Comparison of ENCODE assay signal across 8 cellular contexts in genomic region chr22:37199839-37200161, GRCh38. TPM values are rescaled to one million over a fixed set of nuclear protein-coding genes. Genes with fewer than 3 reads are reported as not detected.
DNase-seq lines count a peak whose midpoint lies in the region; ATAC-seq and TF ChIP-seq lines count a peak whose summit lies in the region.

No MANE protein-coding gene starts in this region.

- peak overlapping the region; percentile 52 for H3K9ac ChIP-seq in SU-DHL-6 (ENCODE audit: low read length)

- no peaks in the 10 kb centered on the region for H3K79me2 ChIP-seq in SU-DHL-6 (ENCODE audit: insufficient read depth, low read length)

- no peaks in the 10 kb centered on the region for H3K27me3 Mint-ChIP-seq in glutamatergic neuron (ENCODE audit: unreplicated experiment)

- H3K36me3 ChIP-seq in SU-DHL-6 (ENCODE audit: low read length) (no peaks in the 10 kb centered on the region), suprapubic skin (no peaks in the 10 kb centered on the region)

- H3K27ac ChIP-seq in SU-DHL-6 (ENCODE audit: low read depth, low read length) (no peak overlapping the region), suprapubic skin (no peak overlapping the region)

- TF ChIP-seq CTCF in SU-DHL-6 (IDR thresholded peaks at IDR 0.05; ENCODE audit: insufficient read depth, low read length, poor library complexity, severe bottlenecking) (no peak), glutamatergic neuron (IDR thresholded peaks at IDR 0.05; ENCODE audit: partially characterized antibody, unreplicated experiment) (peak; percentile 4), suprapubic skin (IDR thresholded peaks at IDR 0.05) (no peak)

- TF ChIP-seq POLR2A in suprapubic skin (IDR thresholded peaks at IDR 0.05) = no peak

- no peak for DNase-seq in activated CD4-positive, CD25-positive, alpha-beta regulatory T cell (lab: John Stamatoyannopoulos, UW)
- DNase-seq in glutamatergic neuron = no peak
- DNase-seq in suprapubic skin (ENCODE audit: low spot score in 2 of 2) = peak in 1 of 2 donors; percentile 64
- no peak for DNase-seq in NCI-H2029 treated with DMSO at 0.1 percent for 48 hours (lab: John Stamatoyannopoulos, UW)
- DNase-seq in pons (ENCODE audit: low spot score) = no peak

- H3K9me3 ChIP-seq in SU-DHL-6 (ENCODE audit: insufficient read depth, low read length) (no peaks in the 10 kb centered on the region), suprapubic skin (no peaks in the 10 kb centered on the region)

- H3K27ac Mint-ChIP-seq in glutamatergic neuron (ENCODE audit: unreplicated experiment) = no peak overlapping the region

- H3K4me2 ChIP-seq in SU-DHL-6 (ENCODE audit: low read depth, low read length, poor library complexity, severe bottlenecking) = peak overlapping the region; percentile 42

- H3K4me3 ChIP-seq in SU-DHL-6 (ENCODE audit: insufficient read depth, low read length, poor library complexity, severe bottlenecking) = no peak overlapping the region
- peak overlapping the region; percentile 76 for H3K4me3 ChIP-seq in suprapubic skin

- no peaks in the 10 kb centered on the region for H3K9me2 ChIP-seq in SU-DHL-6 (replicated peaks; ENCODE audit: insufficient read depth, low read length)

- TF ChIP-seq EP300 in suprapubic skin (IDR thresholded peaks at IDR 0.05) = no peak

- H3K4me3 Mint-ChIP-seq in glutamatergic neuron (ENCODE audit: unreplicated experiment) = no peak overlapping the region

- H3K9me3 Mint-ChIP-seq in glutamatergic neuron (ENCODE audit: unreplicated experiment) = peaks cover 2% of the 10 kb centered on the region

- H2AFZ ChIP-seq in SU-DHL-6 (ENCODE audit: low read depth, low read length, severe bottlenecking) = peak overlapping the region; percentile 79

- H3K4me1 Mint-ChIP-seq in glutamatergic neuron (ENCODE audit: low read depth, unreplicated experiment) = peaks cover 3% of the 10 kb centered on the region

- H3F3A ChIP-seq in SU-DHL-6 (ENCODE audit: insufficient read depth) = no peaks in the 10 kb centered on the region

- whole genome bisulfite sequencing in suprapubic skin = 44% methylated on average over 7 of the region's 9 CpGs

- ATAC-seq in activated CD4-positive, CD25-positive, alpha-beta regulatory T cell treated with anti-CD3 and anti-CD28 coated beads, Interleukin-2, amount 50 U/mL, for 24 hours = peak; percentile 0 to 1
- no peak for ATAC-seq in HG03571 (IDR thresholded peaks at IDR 0.05; ENCODE audit: unreplicated experiment)

- H3K36me3 Mint-ChIP-seq in glutamatergic neuron (ENCODE audit: unreplicated experiment) = peaks cover under 1% of the 10 kb centered on the region

- no peaks in the 10 kb centered on the region for H3K27me3 ChIP-seq in SU-DHL-6 (ENCODE audit: low read length)
- H3K27me3 ChIP-seq in suprapubic skin = no peaks in the 10 kb centered on the region

- H3K4me1 ChIP-seq in suprapubic skin = peaks cover 35% of the 10 kb centered on the region

- no peaks in the 10 kb centered on the region for H4K20me1 ChIP-seq in SU-DHL-6 (ENCODE audit: low read depth, low read length)

RNA-seq across cellular contexts. Expression of gene C1QTNF6, which starts 11.8 kb away (rescaled TPM):
- 3.3 TPM for total RNA-seq in glutamatergic neuron (ENCODE audit: unreplicated experiment)
- 1 to 10 TPM; 1.2 to 8.4 (median 2.7) TPM for total RNA-seq in suprapubic skin

RNA-seq across cellular contexts. Expression of gene SSTR3, which starts 12.5 kb away (rescaled TPM):
- total RNA-seq in glutamatergic neuron (ENCODE audit: unreplicated experiment) (not detected), suprapubic skin (not detected)

RNA-seq across cellular contexts. Expression of gene RAC2, which starts 44.3 kb away (rescaled TPM):
- total RNA-seq in glutamatergic neuron (ENCODE audit: unreplicated experiment) (not detected), suprapubic skin (1 to 10 TPM; 1.9 to 3.9 (median 3.0) TPM)

RNA-seq across cellular contexts. Expression of gene IL2RB, which starts 50.1 kb away (rescaled TPM):
- total RNA-seq in glutamatergic neuron (ENCODE audit: unreplicated experiment) (not detected), suprapubic skin (10 to 100 TPM in 3 of 4 donors, 1 to 10 TPM in 1; 8.9 to 29.7 (median 12.4) TPM)
